In the genomic region with DNA sequence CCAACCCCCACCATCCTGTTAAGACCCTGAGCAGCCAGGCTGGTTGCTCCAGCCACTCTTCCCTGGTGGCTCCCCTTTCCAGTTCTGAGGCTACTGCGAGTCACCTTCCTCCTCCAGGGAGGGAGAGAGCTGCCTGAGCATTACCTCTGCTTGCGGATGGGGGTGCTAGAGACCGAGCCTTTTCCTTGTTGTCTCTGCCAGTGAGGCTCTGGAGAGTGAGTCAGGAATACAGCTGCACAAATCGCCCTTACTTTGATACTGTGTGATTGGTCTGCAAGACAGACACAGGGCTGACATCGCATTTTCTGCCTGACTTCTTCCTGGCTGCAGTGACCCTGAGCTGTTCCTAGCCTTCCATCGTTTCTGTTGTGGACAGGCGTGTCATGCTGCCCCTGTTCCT, we compare ENCODE assay signal across 9 cellular contexts. TPM values are rescaled to one million over a fixed set of nuclear protein-coding genes. Genes with fewer than 3 reads are reported as not detected.
DNase-seq lines count a peak whose midpoint lies in the region; ATAC-seq, FAIRE-seq and TF ChIP-seq lines count a peak whose summit lies in the region.
"Had no signal": no experiment of that assay in that cellular context is flagged by ENCODE, and none has a peak within 500 bp of the region (broad histone marks: within the 10 kb centered on the region; RNA-seq: fewer than 3 reads in every experiment).

No MANE protein-coding gene starts in this region.

- FAIRE-seq in D721Med (lab: Jason Lieb, UNC): no peak

- no peak overlapping the region for H3K4me3 Mint-ChIP-seq in type B pancreatic cell
- no peak overlapping the region for H3K4me3 Mint-ChIP-seq in activated T-cell treated with anti-CD3 and anti-CD28 coated beads, Interleukin-2, amount 50 U/mL, for 24 hours
- H3K4me3 Mint-ChIP-seq: dendritic cell treated with granulocyte-macrophage colony-stimulating factor and Interleukin-4, amounts not matched to agents 40 ng/mL and 50 ng/mL, for 4 days had no signal

- H3K27me3 Mint-ChIP-seq in type B pancreatic cell: no peaks in the 10 kb centered on the region
- no peaks in the 10 kb centered on the region for H3K27me3 Mint-ChIP-seq in activated T-cell treated with anti-CD3 and anti-CD28 coated beads, Interleukin-2, amount 50 U/mL, for 24 hours
- H3K27me3 Mint-ChIP-seq: dendritic cell treated with granulocyte-macrophage colony-stimulating factor and Interleukin-4, amounts not matched to agents 40 ng/mL and 50 ng/mL, for 4 days had no signal

- H3K4me1 Mint-ChIP-seq in type B pancreatic cell (ENCODE audit: unreplicated experiment): peaks cover 14% of the 10 kb centered on the region
- H3K4me1 Mint-ChIP-seq in activated T-cell treated with anti-CD3 and anti-CD28 coated beads, Interleukin-2, amount 50 U/mL, for 24 hours (ENCODE audit: low read depth): no peaks in the 10 kb centered on the region

- peak; percentile 32 for TF ChIP-seq CTCF in D721Med (IDR thresholded peaks at IDR 0.05; ENCODE audit: insufficient read depth, missing control alignments)
- peak; percentile 78 for TF ChIP-seq CTCF in type B pancreatic cell (conservative IDR thresholded peaks at IDR 0.05)

- H3K9me3 Mint-ChIP-seq in type B pancreatic cell: no peaks in the 10 kb centered on the region
- no peaks in the 10 kb centered on the region for H3K9me3 Mint-ChIP-seq in activated T-cell treated with anti-CD3 and anti-CD28 coated beads, Interleukin-2, amount 50 U/mL, for 24 hours
- H3K9me3 Mint-ChIP-seq: dendritic cell treated with granulocyte-macrophage colony-stimulating factor and Interleukin-4, amounts not matched to agents 40 ng/mL and 50 ng/mL, for 4 days had no signal

- no peak for ATAC-seq in HG03457 (IDR thresholded peaks at IDR 0.05; ENCODE audit: unreplicated experiment)
- ATAC-seq in HG03159 (IDR thresholded peaks at IDR 0.05; ENCODE audit: unreplicated experiment): no peak

- no peak overlapping the region for H3K27ac Mint-ChIP-seq in type B pancreatic cell
- H3K27ac Mint-ChIP-seq in activated T-cell treated with anti-CD3 and anti-CD28 coated beads, Interleukin-2, amount 50 U/mL, for 24 hours: no peak overlapping the region
- H3K27ac Mint-ChIP-seq: dendritic cell treated with granulocyte-macrophage colony-stimulating factor and Interleukin-4, amounts not matched to agents 40 ng/mL and 50 ng/mL, for 4 days had no signal

- H3K36me3 Mint-ChIP-seq in type B pancreatic cell: peaks cover 2% of the 10 kb centered on the region
- peaks cover 2% of the 10 kb centered on the region for H3K36me3 Mint-ChIP-seq in activated T-cell treated with anti-CD3 and anti-CD28 coated beads, Interleukin-2, amount 50 U/mL, for 24 hours (ENCODE audit: low read depth)

- no peak for DNase-seq in D721Med (ENCODE audit: insufficient read length, low spot score)
- DNase-seq in NCI-H2227 (lab: John Stamatoyannopoulos, UW; ENCODE audit: unreplicated experiment): peak; percentile 74
- DNase-seq in cerebellar cortex (ENCODE audit: low spot score): peak; percentile 91
- peak; percentile 96 for DNase-seq in kidney tubule cell (ENCODE audit: low spot score)
- no peak for DNase-seq in type B pancreatic cell (ENCODE audit: extremely low spot score, unreplicated experiment)
- no peak for DNase-seq in activated T-cell treated with anti-CD3 and anti-CD28 coated beads, Interleukin-2, amount 50 U/mL, for 24 hours

RNA-seq across cellular contexts. Expression of gene WDR25, which starts 41.2 kb away (rescaled TPM):
- 9.6 and 11.3 TPM in 2 replicates for total RNA-seq in type B pancreatic cell (ENCODE audit: low replicate concordance)

Comparison
In these comparisons a context has a peak if more than half of its experiments do, and no peak if none do; other contexts are left out.
1. DNase-seq: peak in NCI-H2227 (single experiment), cerebellar cortex (single experiment) and kidney tubule cell (single experiment); none in D721Med (single experiment), type B pancreatic cell (single experiment) and activated T-cell treated with anti-CD3 and anti-CD28 coated beads, Interleukin-2, amount 50 U/mL, for 24 hours (single experiment).